ENCODE assay signal across 9 cellular contexts in genomic region chr3:141401584-141402475, GRCh38. TPM values are rescaled to one million over a fixed set of nuclear protein-coding genes. Genes with fewer than 3 reads are reported as not detected.
A peak's percentile ranks its signal among the peaks of the same experiment; 100 is the strongest.
DNase-seq lines count a peak whose midpoint lies in the region; ATAC-seq and FAIRE-seq lines count a peak whose summit lies in the region.
"Had no signal": no experiment of that assay in that cellular context is flagged by ENCODE, and none has a peak within 500 bp of the region (broad histone marks: within the 10 kb centered on the region; RNA-seq: fewer than 3 reads in every experiment).

No MANE protein-coding gene starts in this region.

- peak overlapping the region; percentile 93 for H3K27ac ChIP-seq in temporal lobe (ENCODE audit: low read depth, low read length)

- H3K27me3 ChIP-seq in mononuclear cell (ENCODE audit: insufficient read depth, low read length): no peaks in the 10 kb centered on the region

- peak overlapping the region; percentile 87 for H3K27ac Mint-ChIP-seq in activated CD4-positive, alpha-beta T cell treated with anti-CD3 and anti-CD28 coated beads, Interleukin-2, amount 10 ng/mL, durations not matched to agents 7 days and 5 days
- H3K27ac Mint-ChIP-seq in effector memory CD8-positive, alpha-beta T cell: peak overlapping the region; percentile 62 to 83

- peaks cover 32% of the 10 kb centered on the region for H3K36me3 Mint-ChIP-seq in activated CD4-positive, alpha-beta T cell treated with anti-CD3 and anti-CD28 coated beads, Interleukin-2, amount 10 ng/mL, durations not matched to agents 7 days and 5 days (ENCODE audit: low read depth)
- peaks cover 32% of the 10 kb centered on the region for H3K36me3 Mint-ChIP-seq in effector memory CD8-positive, alpha-beta T cell (ENCODE audit: insufficient read depth)

- FAIRE-seq in HTR-8/SVneo (lab: Jason Lieb, UNC): no peak
- FAIRE-seq: colon had no signal

- H3K4me3 ChIP-seq in mononuclear cell (ENCODE audit: low read length): peak overlapping the region; percentile 74

- POLR2A ChIA-PET in activated CD4-positive, alpha-beta T cell treated with anti-CD3 and anti-CD28 coated beads, Interleukin-2, amount 10 ng/mL, durations not matched to agents 7 days and 5 days (lab: Charles Lee): interaction anchor here (1.7 kb wide), 1 partner anchor 10 kb away, joined by 6 read pairs; no protein-coding TSS in a partner anchor

- ATAC-seq in GM21367 (IDR thresholded peaks at IDR 0.05; ENCODE audit: unreplicated experiment): peak; percentile 45
- peak; percentile 72 for ATAC-seq in effector memory CD8-positive, alpha-beta T cell (replicated peaks)

- H3K4me1 Mint-ChIP-seq in activated CD4-positive, alpha-beta T cell treated with anti-CD3 and anti-CD28 coated beads, Interleukin-2, amount 10 ng/mL, durations not matched to agents 7 days and 5 days: peaks cover 32% of the 10 kb centered on the region
- H3K4me1 Mint-ChIP-seq in effector memory CD8-positive, alpha-beta T cell (ENCODE audit: low read depth in 2 of 2): peaks cover 25 to 53% of the 10 kb centered on the region in 2 donors

- H3K4me3 Mint-ChIP-seq in activated CD4-positive, alpha-beta T cell treated with anti-CD3 and anti-CD28 coated beads, Interleukin-2, amount 10 ng/mL, durations not matched to agents 7 days and 5 days: peak overlapping the region; percentile 71
- peak overlapping the region; percentile 69 to 96 for H3K4me3 Mint-ChIP-seq in effector memory CD8-positive, alpha-beta T cell

- H3K9me3 ChIP-seq in mononuclear cell (ENCODE audit: low read depth, low read length): no peaks in the 10 kb centered on the region

- DNase-seq in EL (peak; percentile 47), HTR-8/SVneo (ENCODE audit: insufficient read length, low spot score) (peak; percentile 48), NCI-H774 (lab: John Stamatoyannopoulos, UW) (no peak)
- peak; percentile 43 for DNase-seq in activated CD4-positive, alpha-beta T cell treated with anti-CD3 and anti-CD28 coated beads, Interleukin-2, amount 10 ng/mL, durations not matched to agents 7 days and 5 days
- peak in 2 of 3 experiments; percentile 32 to 44 for DNase-seq in effector memory CD8-positive, alpha-beta T cell

- peaks cover 40% of the 10 kb centered on the region for H3K4me1 ChIP-seq in mononuclear cell (ENCODE audit: insufficient read depth, low read length)

- peaks cover 6% of the 10 kb centered on the region for H3K9me3 Mint-ChIP-seq in activated CD4-positive, alpha-beta T cell treated with anti-CD3 and anti-CD28 coated beads, Interleukin-2, amount 10 ng/mL, durations not matched to agents 7 days and 5 days
- H3K9me3 Mint-ChIP-seq in effector memory CD8-positive, alpha-beta T cell: no peaks in the 10 kb centered on the region

- CTCF ChIA-PET in activated CD4-positive, alpha-beta T cell treated with anti-CD3 and anti-CD28 coated beads, Interleukin-2, amount 10 ng/mL, durations not matched to agents 7 days and 5 days (lab: Charles Lee): interaction anchor here (1.2 to 2.0 kb wide), 3 partner anchors 9 to 11 kb away, joined by 3 to 7 read pairs (median 4); no protein-coding TSS in a partner anchor

- no peaks in the 10 kb centered on the region for H3K27me3 Mint-ChIP-seq in activated CD4-positive, alpha-beta T cell treated with anti-CD3 and anti-CD28 coated beads, Interleukin-2, amount 10 ng/mL, durations not matched to agents 7 days and 5 days
- no peaks in the 10 kb centered on the region for H3K27me3 Mint-ChIP-seq in effector memory CD8-positive, alpha-beta T cell

RNA-seq across cellular contexts. Expression of gene ZBTB38, which starts 33.5 kb away (rescaled TPM):
- total RNA-seq in activated CD4-positive, alpha-beta T cell treated with anti-CD3 and anti-CD28 coated beads, Interleukin-2, amount 10 ng/mL, durations not matched to agents 7 days and 5 days: 10 to 100 TPM; 20.0 to 26.1 TPM
- total RNA-seq in mononuclear cell (74.2 TPM), temporal lobe (117 TPM)
